In genomic region chr6:90434096-90434495, GRCh38 we compare ENCODE assay signal across 16 cellular contexts.
A peak's percentile ranks its signal among the peaks of the same experiment; 100 is the strongest.
DNase-seq lines count a peak whose midpoint lies in the region; ATAC-seq and TF ChIP-seq lines count a peak whose summit lies in the region.
"Had no signal": no experiment of that assay in that cellular context is flagged by ENCODE, and none has a peak within 500 bp of the region (broad histone marks: within the 10 kb centered on the region; RNA-seq: fewer than 3 reads in every experiment).

No MANE protein-coding gene starts in this region.

- H3K36me3 Mint-ChIP-seq in WTC11, result peaks cover 27% of the 10 kb centered on the region

- DNase-seq in left ventricle myocardium superior, result no peak
- DNase-seq in Right ventricle myocardium inferior (ENCODE audit: missing footprints), result no peak
- DNase-seq in WTC11 (ENCODE audit: low spot score), result peak; percentile 28
- peak; percentile 33 for DNase-seq in left kidney (ENCODE audit: low read depth, low spot score)
- DNase-seq in NCI-H226, result no peak
- DNase-seq in lower leg skin (ENCODE audit: low spot score in 2 of 2), result no peak
- DNase-seq in NCI-H1694 (lab: John Stamatoyannopoulos, UW), result no peak
- DNase-seq: activated CD8-positive, alpha-beta T cell treated with anti-CD3 and anti-CD28 coated beads, Interleukin-2, amount 10 ng/mL, durations not matched to agents 7 days and 5 days; DMS153; erythroblast; glutamatergic neuron; NCI-H187; stimulated activated CD4-positive, alpha-beta T cell treated with anti-CD3 and anti-CD28 coated beads, Interleukin-12 subunit alpha, Interleukin-12 subunit beta, amount 100 ng/mL, for 4 hours had no signal

- no peak overlapping the region for H3K4me3 Mint-ChIP-seq in WTC11
- H3K4me3 Mint-ChIP-seq: activated CD8-positive, alpha-beta T cell treated with anti-CD3 and anti-CD28 coated beads, Interleukin-2, amount 10 ng/mL, durations not matched to agents 7 days and 5 days; stimulated activated naive CD8-positive, alpha-beta T cell treated with anti-CD3 and anti-CD28 coated beads, Interleukin-15, Interleukin-2, amounts not matched to agents 100 ng/mL and 50 ng/mL, for 24 hours had no signal

- H3K27ac Mint-ChIP-seq in WTC11, result no peak overlapping the region
- H3K27ac Mint-ChIP-seq: activated CD8-positive, alpha-beta T cell treated with anti-CD3 and anti-CD28 coated beads, Interleukin-2, amount 10 ng/mL, durations not matched to agents 7 days and 5 days; stimulated activated naive CD8-positive, alpha-beta T cell treated with anti-CD3 and anti-CD28 coated beads, Interleukin-15, Interleukin-2, amounts not matched to agents 100 ng/mL and 50 ng/mL, for 24 hours had no signal

- TF ChIP-seq CTCF in WTC11 (IDR thresholded peaks at IDR 0.05) (peak; percentile 22; the same call in 1 of the 2 replicates), lower leg skin (IDR thresholded peaks at IDR 0.05) (no peak)

- ATAC-seq in left ventricle myocardium superior, result peak; percentile 69
- ATAC-seq in Right ventricle myocardium inferior, result no peak
- ATAC-seq in WTC11, result peak; percentile 77
- no peak for ATAC-seq in HG02973 (IDR thresholded peaks at IDR 0.05; ENCODE audit: unreplicated experiment)
- ATAC-seq: activated CD8-positive, alpha-beta T cell treated with anti-CD3 and anti-CD28 coated beads, Interleukin-2, amount 10 ng/mL, durations not matched to agents 7 days and 5 days had no signal

- CTCF ChIA-PET in WTC11 (lab: Charles Lee), result interaction anchor here (1.0 to 4.9 kb wide), 8 partner anchors 9 to 494 kb away, joined by 3 to 37 read pairs (median 6); no protein-coding TSS in a partner anchor

- 88 to 100% methylated on average over 1 of the region's 1 CpG for WGBS in lower leg skin, 2 donors

- H3K4me3 ChIP-seq in lower leg skin (ENCODE audit: low read depth, poor library complexity, severe bottlenecking), result no peak overlapping the region
- H3K4me3 ChIP-seq: coronary artery had no signal

- intact Hi-C loops in left ventricle myocardium superior (cut with micrococcal nuclease), result no loop called here
- intact Hi-C loops in Right ventricle myocardium inferior (cut with DNase I), result no loop called here
- intact Hi-C loops in lower leg skin (cut with DNase I; ENCODE audit: low total_unique reads), result no loop called here

- peaks cover 6% of the 10 kb centered on the region for H3K27me3 Mint-ChIP-seq in WTC11 (ENCODE audit: low read depth)
- H3K27me3 Mint-ChIP-seq: stimulated activated naive CD8-positive, alpha-beta T cell treated with anti-CD3 and anti-CD28 coated beads, Interleukin-15, Interleukin-2, amounts not matched to agents 100 ng/mL and 50 ng/mL, for 24 hours had no signal

- no peak for TF ChIP-seq POLR2A in lower leg skin (IDR thresholded peaks at IDR 0.05)

- H3K9me3 Mint-ChIP-seq in WTC11, result peaks cover 44% of the 10 kb centered on the region

- POLR2A ChIA-PET in WTC11 (lab: Charles Lee), result no interaction called here

- H3K4me1 Mint-ChIP-seq in WTC11, result peaks cover 50% of the 10 kb centered on the region

TF ChIP-seq in WTC11, 78 proteins besides CTCF, POLR2A, EP300 and RAD21:
- TF ChIP-seq CREB1 (CRISPR knock-in tag; IDR thresholded peaks at IDR 0.05) (no peak), ZMAT4 (CRISPR knock-in tag; IDR thresholded peaks at IDR 0.05) (no peak), NR3C1 (CRISPR knock-in tag; conservative IDR thresholded peaks at IDR 0.05; ENCODE audit: low read depth) (no peak), USF1 (CRISPR knock-in tag; IDR thresholded peaks at IDR 0.05) (no peak), JAZF1 (CRISPR knock-in tag; IDR thresholded peaks at IDR 0.05) (no peak), MYBL2 (CRISPR knock-in tag; IDR thresholded peaks at IDR 0.05) (no peak), ZNF263 (CRISPR knock-in tag; IDR thresholded peaks at IDR 0.05; ENCODE audit: low read depth) (no peak), ZSCAN18 (CRISPR knock-in tag; IDR thresholded peaks at IDR 0.05) (no peak), RELA (CRISPR knock-in tag; IDR thresholded peaks at IDR 0.05; ENCODE audit: borderline replicate concordance) (no peak), TCF7 (CRISPR knock-in tag; IDR thresholded peaks at IDR 0.05; ENCODE audit: low read depth) (no peak), ZNF423 (CRISPR knock-in tag; IDR thresholded peaks at IDR 0.05) (no peak), ZNF512 (CRISPR knock-in tag; IDR thresholded peaks at IDR 0.05; ENCODE audit: borderline replicate concordance) (no peak), TP53 (CRISPR knock-in tag; IDR thresholded peaks at IDR 0.05) (no peak), USF2 (CRISPR knock-in tag; IDR thresholded peaks at IDR 0.05) (no peak)
TF ChIP-seq in WTC11: peak in this region for 0.

Comparison
In these comparisons a context has a peak if more than half of its experiments do, and no peak if none do; other contexts are left out.
1. ATAC-seq: peak in left ventricle myocardium superior (single experiment) and WTC11 (single experiment); none in Right ventricle myocardium inferior (single experiment) and HG02973 (single experiment).
2. DNase-seq: peak in WTC11 (single experiment) and left kidney (single experiment); none in left ventricle myocardium superior (single experiment), Right ventricle myocardium inferior (single experiment), NCI-H226 (single experiment), lower leg skin (0 of 2) and NCI-H1694 (single experiment).